2 cellular contexts compared by ENCODE assay signal in genomic region chr2:105689484-105689883, GRCh38.
TF ChIP-seq lines count a peak whose summit lies in the region.

No MANE protein-coding gene starts in this region.

TF ChIP-seq in HepG2, 621 proteins besides CTCF, POLR2A, EP300 and RAD21:
- TF ChIP-seq NBN (conservative IDR thresholded peaks at IDR 0.05): peak; percentile 70; the same call in 1 of the 2 replicates
- TF ChIP-seq ZNF432 (CRISPR knock-in tag; IDR thresholded peaks at IDR 0.05; ENCODE audit: borderline replicate concordance): no peak
- peak; percentile 40; the same call in 1 of the 2 replicates for TF ChIP-seq RAD51 (IDR thresholded peaks at IDR 0.05; ENCODE audit: borderline replicate concordance)
- peak; percentile 46; the same call in 1 of the 2 replicates for TF ChIP-seq LCORL (IDR thresholded peaks at IDR 0.05)
- no peak for TF ChIP-seq LCORL (CRISPR knock-in tag; IDR thresholded peaks at IDR 0.05)
- 0 out of 2 replicates have a peak, but pooled peaks have one; percentile 22 for TF ChIP-seq SP1 (IDR thresholded peaks at IDR 0.05)
- TF ChIP-seq SP1 (CRISPR knock-in tag; IDR thresholded peaks at IDR 0.05): no peak
- 0 out of 2 replicates have a peak, but pooled peaks have one; percentile 59 for TF ChIP-seq ATM (IDR thresholded peaks at IDR 0.05; ENCODE audit: borderline replicate concordance)
- TF ChIP-seq ZBTB49 (CRISPR knock-in tag; IDR thresholded peaks at IDR 0.05; ENCODE audit: borderline replicate concordance): no peak
- TF ChIP-seq ZNF282 (IDR thresholded peaks at IDR 0.05; ENCODE audit: partially characterized antibody): peak; percentile 20
- TF ChIP-seq SUZ12 (IDR thresholded peaks at IDR 0.05; ENCODE audit: low read depth, low read length): no peak
- TF ChIP-seq ARNT (IDR thresholded peaks at IDR 0.05): peak; percentile 19; the same call in 1 of the 2 replicates
- TF ChIP-seq KDM6A (CRISPR knock-in tag; IDR thresholded peaks at IDR 0.05; ENCODE audit: low read depth): no peak
- no peak for TF ChIP-seq ZNF597 (CRISPR knock-in tag; IDR thresholded peaks at IDR 0.05)
- TF ChIP-seq AGO1 (IDR thresholded peaks at IDR 0.05; ENCODE audit: low read depth, low read length, poor library complexity, severe bottlenecking): no peak
- TF ChIP-seq IKZF1 (IDR thresholded peaks at IDR 0.05): 0 out of 2 replicates have a peak, but pooled peaks have one; percentile 44
- peak; percentile 30; the same call in 1 of the 2 replicates for TF ChIP-seq MNT (IDR thresholded peaks at IDR 0.05)
- TF ChIP-seq SRF (IDR thresholded peaks at IDR 0.05; ENCODE audit: low read depth, low read length): no peak
- no peak for TF ChIP-seq MAZ (IDR thresholded peaks at IDR 0.05; ENCODE audit: borderline replicate concordance, low read depth, low read length)
- TF ChIP-seq MAZ (CRISPR knock-in tag; IDR thresholded peaks at IDR 0.05; ENCODE audit: low read depth): no peak
- no peak for TF ChIP-seq WIZ (CRISPR knock-in tag; IDR thresholded peaks at IDR 0.05)
- no peak for TF ChIP-seq SPEN (CRISPR knock-in tag; IDR thresholded peaks at IDR 0.05; ENCODE audit: low read depth)
- 0 out of 2 replicates have a peak, but pooled peaks have one; percentile 16 for TF ChIP-seq ATF7 (IDR thresholded peaks at IDR 0.05)
- TF ChIP-seq ATF7 (CRISPR knock-in tag; IDR thresholded peaks at IDR 0.05): no peak

TF ChIP-seq in K562, 482 proteins besides CTCF, POLR2A, EP300 and RAD21:
- TF ChIP-seq RNF219 (CRISPR knock-in tag; IDR thresholded peaks at IDR 0.05) (no peak), TSC22D4 (tag; IDR thresholded peaks at IDR 0.05) (peak; percentile 80; the same call in 1 of the 2 replicates), CHD4 (IDR thresholded peaks at IDR 0.05; ENCODE audit: insufficient read depth, insufficient replicate concordance, low read depth, low read length, poor library complexity, severe bottlenecking) (no peak), MYBL2 (IDR thresholded peaks at IDR 0.05; ENCODE audit: low read depth) (0 out of 2 replicates have a peak, but pooled peaks have one; percentile 11), MYBL2 (CRISPR knock-in tag; IDR thresholded peaks at IDR 0.05; ENCODE audit: borderline replicate concordance) (no peak)
